1 cellular context compared by ENCODE assay signal in the genomic region with DNA sequence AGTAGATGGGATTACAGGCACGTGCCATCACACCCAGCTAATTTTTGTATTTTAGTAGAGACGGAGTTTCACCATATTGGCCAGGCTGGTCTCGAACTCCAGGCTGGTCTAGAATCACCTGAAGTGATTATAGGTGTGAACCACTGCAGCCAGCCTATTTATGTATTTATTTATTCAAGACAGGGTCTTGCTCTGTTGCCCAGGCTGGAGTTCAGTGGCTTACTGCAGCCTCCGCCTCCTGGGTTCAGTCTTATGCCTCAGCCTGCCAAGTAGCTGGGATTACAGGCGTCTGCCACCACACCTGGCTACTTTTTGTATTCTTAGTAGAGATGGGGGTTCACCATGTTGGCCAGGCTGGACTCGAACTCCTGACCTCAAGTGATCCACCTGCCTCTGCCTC.
A peak's percentile ranks its signal among the peaks of the same experiment; 100 is the strongest.
TF ChIP-seq lines count a peak whose summit lies in the region.

No MANE protein-coding gene starts in this region.

TF ChIP-seq in K562, 482 proteins besides CTCF, POLR2A, EP300 and RAD21:
- TF ChIP-seq ZNF121 (CRISPR knock-in tag; conservative IDR thresholded peaks at IDR 0.05), result peak; percentile 52
